In genomic region chr3:71695000-71695482, GRCh38 we compare ENCODE assay signal across 13 cellular contexts. TPM values are rescaled to one million over a fixed set of nuclear protein-coding genes. Genes with fewer than 3 reads are reported as not detected.
A peak's percentile ranks its signal among the peaks of the same experiment; 100 is the strongest.
DNase-seq lines count a peak whose midpoint lies in the region; ATAC-seq and TF ChIP-seq lines count a peak whose summit lies in the region.
"Had no signal": no experiment of that assay in that cellular context is flagged by ENCODE, and none has a peak within 500 bp of the region (broad histone marks: within the 10 kb centered on the region; RNA-seq: fewer than 3 reads in every experiment).

No MANE protein-coding gene starts in this region.

- peaks cover 15% of the 10 kb centered on the region for H3F3A ChIP-seq in smooth muscle cell (ENCODE audit: low read depth)

- no peak overlapping the region for H3K27ac Mint-ChIP-seq in activated CD4-positive, alpha-beta T cell treated with anti-CD3 and anti-CD28 coated beads for 36 hours
- H3K27ac Mint-ChIP-seq: neural progenitor cell had no signal

- TF ChIP-seq CTCF in dorsolateral prefrontal cortex (IDR thresholded peaks at IDR 0.05 in 54 of 56, conservative IDR thresholded peaks at IDR 0.05 in 2 of 56; ENCODE audit: low read depth in 1 of 56, partially characterized antibody in 56 of 56) (peak in 1 of 56 donors; percentile 17), lower lobe of right lung (IDR thresholded peaks at IDR 0.05) (no peak), smooth muscle cell (IDR thresholded peaks at IDR 0.05; ENCODE audit: borderline replicate concordance, insufficient read depth, poor library complexity, severe bottlenecking) (no peak), RWPE1 (conservative IDR thresholded peaks at IDR 0.05; ENCODE audit: low read depth) (no peak)

- 81% methylated on average over 7 of the region's 7 CpGs for WGBS in smooth muscle cell (ENCODE audit: low lambda C conversion rate)

- H3K9me3 ChIP-seq in HUES48 (ENCODE audit: control insufficient read depth, insufficient read depth, low read length): no peaks in the 10 kb centered on the region
- H3K9me3 ChIP-seq in lower lobe of right lung: no peaks in the 10 kb centered on the region
- H3K9me3 ChIP-seq in smooth muscle cell (replicated peaks; ENCODE audit: low read depth): no peaks in the 10 kb centered on the region
- H3K9me3 ChIP-seq: BLaER1 had no signal

- no peaks in the 10 kb centered on the region for H3K27me3 Mint-ChIP-seq in activated CD4-positive, alpha-beta T cell treated with anti-CD3 and anti-CD28 coated beads for 36 hours

- CTCF ChIA-PET in activated CD4-positive, alpha-beta T cell treated with anti-CD3 and anti-CD28 coated beads for 36 hours (lab: Charles Lee): interaction anchor here (0.9 to 1.4 kb wide), 3 partner anchors 14 to 34 kb away, joined by 3 to 6 read pairs (median 4); no protein-coding TSS in a partner anchor
- CTCF ChIA-PET in RWPE1 (lab: Yijun Ruan, JAX): interaction anchor here (0.6 kb wide), 1 partner anchor 978 kb away, joined by 3 read pairs; no protein-coding TSS in a partner anchor

- H3K9ac ChIP-seq in HUES48 (ENCODE audit: low read depth, low read length): 0 out of 2 replicates have a peak overlapping the region, but pooled peaks have one; percentile 36
- H3K9ac ChIP-seq in smooth muscle cell (ENCODE audit: low read depth): no peak overlapping the region
- H3K9ac ChIP-seq: BLaER1, neural progenitor cell had no signal

- no peaks in the 10 kb centered on the region for H3K36me3 ChIP-seq in HUES48 (ENCODE audit: control insufficient read depth, insufficient read depth, low read length)
- H3K36me3 ChIP-seq in lower lobe of right lung: no peaks in the 10 kb centered on the region
- H3K36me3 ChIP-seq in smooth muscle cell (ENCODE audit: low read depth): no peaks in the 10 kb centered on the region
- H3K36me3 ChIP-seq: BLaER1, neural progenitor cell had no signal

- H3K4me1 ChIP-seq in HUES48 (ENCODE audit: control insufficient read depth, insufficient read depth, low read length) (peaks cover 29% of the 10 kb centered on the region), lower lobe of right lung (peaks cover 29% of the 10 kb centered on the region), smooth muscle cell (ENCODE audit: low read depth) (peaks cover 15% of the 10 kb centered on the region)
- H3K4me1 ChIP-seq: BLaER1 had no signal

- H3K36me3 Mint-ChIP-seq in activated CD4-positive, alpha-beta T cell treated with anti-CD3 and anti-CD28 coated beads for 36 hours (ENCODE audit: low read depth): peaks cover 30% of the 10 kb centered on the region

- intact Hi-C loops in dorsolateral prefrontal cortex (cut with DNase I) (no loop called here), lower lobe of right lung (cut with DNase I) (no loop called here)
- intact Hi-C loops in activated CD4-positive, alpha-beta T cell treated with anti-CD3 and anti-CD28 coated beads for 36 hours (cut with DNase I, micrococcal nuclease): no loop called here

- no peak overlapping the region for H3K4me3 Mint-ChIP-seq in activated CD4-positive, alpha-beta T cell treated with anti-CD3 and anti-CD28 coated beads for 36 hours
- H3K4me3 Mint-ChIP-seq: neural progenitor cell had no signal

- POLR2A ChIA-PET in activated CD4-positive, alpha-beta T cell treated with anti-CD3 and anti-CD28 coated beads for 36 hours (lab: Charles Lee): no interaction called here
- POLR2A ChIA-PET in RWPE1 (lab: Yijun Ruan, JAX; ENCODE audit: low non-redundant PET): no interaction called here

- DNase-seq in dorsolateral prefrontal cortex: peak in 1 of 10 donors; percentile 52
- no peak for DNase-seq in lower lobe of right lung
- DNase-seq in smooth muscle cell (lab: John Stamatoyannopoulos, UW; ENCODE audit: unreplicated experiment): no peak
- DNase-seq in NCI-H2029 (lab: John Stamatoyannopoulos, UW): no peak
- DNase-seq in activated CD4-positive, alpha-beta T cell treated with anti-CD3 and anti-CD28 coated beads for 36 hours: no peak
- no peak for DNase-seq in RWPE1 (ENCODE audit: low spot score)
- no peak for DNase-seq in activated effector memory CD4-positive, alpha-beta T cell treated with anti-CD3 and anti-CD28 coated beads, Interleukin-2, amount 50 U/mL, for 16 hours
- DNase-seq: central memory CD4-positive, alpha-beta T cell; NCI-H187 treated with DMSO at 0.1 percent for 48 hours had no signal

- H3K27ac ChIP-seq in HUES48 (ENCODE audit: low read depth, low read length) (no peak overlapping the region), dorsolateral prefrontal cortex (peak overlapping the region in 46 of 59 donors; percentile 0 to 90 (median 63)), lower lobe of right lung (peak overlapping the region; percentile 51), smooth muscle cell (ENCODE audit: low read depth) (peak overlapping the region; percentile 68), RWPE1 (no peak overlapping the region)
- H3K27ac ChIP-seq: BLaER1, neural progenitor cell had no signal

- H3K4me3 ChIP-seq in HUES48 (ENCODE audit: low read depth, low read length) (no peak overlapping the region), dorsolateral prefrontal cortex (peak overlapping the region in 20 of 59 donors; percentile 0 to 35 (median 19)), lower lobe of right lung (no peak overlapping the region), smooth muscle cell (peak overlapping the region; percentile 3)
- H3K4me3 ChIP-seq: BLaER1, neural progenitor cell had no signal

- peak in 1 of 2 donors; percentile 4 for ATAC-seq in lower lobe of right lung
- no peak for ATAC-seq in activated CD4-positive, alpha-beta T cell treated with anti-CD3 and anti-CD28 coated beads for 36 hours

- peak overlapping the region; percentile 63 for H3K4me2 ChIP-seq in smooth muscle cell
- H3K4me2 ChIP-seq: BLaER1, neural progenitor cell had no signal

- no peaks in the 10 kb centered on the region for H3K9me3 Mint-ChIP-seq in activated CD4-positive, alpha-beta T cell treated with anti-CD3 and anti-CD28 coated beads for 36 hours (ENCODE audit: low read depth)
- H3K9me3 Mint-ChIP-seq: neural progenitor cell had no signal

- H3K79me2 ChIP-seq in smooth muscle cell (ENCODE audit: low read depth): no peaks in the 10 kb centered on the region

- H3K27me3 ChIP-seq in HUES48 (ENCODE audit: control insufficient read depth, insufficient read depth, low read length): no peaks in the 10 kb centered on the region
- H3K27me3 ChIP-seq in dorsolateral prefrontal cortex: no peaks in the 10 kb centered on the region
- no peaks in the 10 kb centered on the region for H3K27me3 ChIP-seq in lower lobe of right lung (ENCODE audit: low read depth)
- H3K27me3 ChIP-seq in smooth muscle cell (ENCODE audit: low read depth): no peaks in the 10 kb centered on the region
- H3K27me3 ChIP-seq: BLaER1, neural progenitor cell had no signal

- H3K4me1 Mint-ChIP-seq in activated CD4-positive, alpha-beta T cell treated with anti-CD3 and anti-CD28 coated beads for 36 hours: peaks cover under 1% of the 10 kb centered on the region

- H2AFZ ChIP-seq in smooth muscle cell (ENCODE audit: low read depth): peak overlapping the region; percentile 13
- H2AFZ ChIP-seq: neural progenitor cell had no signal

- H4K20me1 ChIP-seq in smooth muscle cell (ENCODE audit: low read depth): no peaks in the 10 kb centered on the region
- H4K20me1 ChIP-seq: BLaER1 had no signal

RNA-seq across cellular contexts. Expression of gene EIF4E3, which starts 30.2 kb away (rescaled TPM):
- total RNA-seq in dorsolateral prefrontal cortex: 100 to 1,000 TPM in 6 of 120 experiments, 10 to 100 TPM in 114; 42.7 to 110 (median 79.2) TPM
- total RNA-seq in lower lobe of right lung: 29.0 TPM
- 2.2 and 3.5 TPM in 2 replicates for total RNA-seq in smooth muscle cell
- polyA plus RNA-seq in smooth muscle cell: 2.3 and 2.8 TPM in 2 replicates
- 10 to 100 TPM; 28.7 to 29.7 TPM for total RNA-seq in activated CD4-positive, alpha-beta T cell treated with anti-CD3 and anti-CD28 coated beads for 36 hours

RNA-seq across cellular contexts. Expression of gene GPR27, which starts 58.6 kb away (rescaled TPM):
- total RNA-seq in dorsolateral prefrontal cortex: 10 to 100 TPM in 119 of 120 experiments, 1 to 10 TPM in 1; 9.3 to 32.2 (median 21.4) TPM
- 2.6 TPM for total RNA-seq in lower lobe of right lung
- 0.40 and 1.2 TPM in 2 replicates for total RNA-seq in smooth muscle cell
- polyA plus RNA-seq in smooth muscle cell: 0.50 and 0.83 TPM in 2 replicates
- 1 to 10 TPM; 1.2 to 1.6 TPM for total RNA-seq in activated CD4-positive, alpha-beta T cell treated with anti-CD3 and anti-CD28 coated beads for 36 hours
- total RNA-seq: LHCN-M2 had no signal

Comparison
In these comparisons a context has a peak if more than half of its experiments do, and no peak if none do; other contexts are left out.
1. H3K27ac ChIP-seq: peak in dorsolateral prefrontal cortex (46 of 59), lower lobe of right lung (single experiment) and smooth muscle cell (single experiment); none in HUES48 (single experiment) and RWPE1 (single experiment).